4 cellular contexts compared by ENCODE assay signal in the genomic region with DNA sequence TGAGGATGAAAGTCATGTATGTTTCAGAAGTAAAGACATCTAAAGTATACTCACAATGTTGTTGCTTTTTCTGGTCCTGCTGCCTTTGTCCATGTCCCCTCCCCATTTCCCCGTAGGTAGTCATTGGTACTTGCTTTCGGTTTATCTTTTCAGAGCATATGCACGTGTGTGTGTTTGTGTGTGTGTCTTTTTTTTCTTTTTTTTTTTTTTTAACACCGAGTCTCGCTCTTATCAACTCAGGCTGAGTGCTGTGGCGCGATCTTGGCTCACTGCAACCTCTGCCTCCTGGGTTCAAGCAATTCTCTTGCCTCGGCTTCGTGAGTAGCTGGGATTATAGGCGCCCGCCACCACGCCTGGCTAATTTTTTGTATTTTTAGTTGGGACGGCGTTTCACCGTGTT. TPM values are rescaled to one million over a fixed set of nuclear protein-coding genes. Genes with fewer than 3 reads are reported as not detected.
"Had no signal": no experiment of that assay in that cellular context is flagged by ENCODE, and none has a peak within 500 bp of the region (broad histone marks: within the 10 kb centered on the region; RNA-seq: fewer than 3 reads in every experiment).

No MANE protein-coding gene starts in this region.

RNA-seq across cellular contexts. Expression of a gene that starts 57.4 kb away (rescaled TPM):
- total RNA-seq: LHCN-M2, M059J, MCF 10A, NCI-H460 had no signal
